In the genomic region with DNA sequence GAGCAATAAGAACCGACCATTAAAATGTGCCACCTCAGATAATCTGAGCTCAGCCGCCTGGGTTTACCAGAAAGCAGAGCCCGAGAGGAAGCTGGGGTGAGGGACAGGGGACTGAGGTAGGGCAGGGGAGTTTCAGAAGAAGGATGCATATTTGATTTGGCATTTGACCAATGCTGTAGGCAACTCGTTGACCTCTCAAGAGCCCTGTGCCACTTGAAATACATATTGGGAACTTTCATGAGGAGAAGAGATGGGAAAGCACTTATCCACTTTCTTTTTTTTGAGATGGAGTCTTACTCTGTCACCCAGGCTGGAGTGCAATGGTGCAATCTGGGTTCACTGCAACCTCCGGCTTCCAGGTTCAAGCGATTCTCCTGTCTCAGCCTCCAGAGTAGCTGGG, we compare ENCODE assay signal across 28 cellular contexts.
"Had no signal": no experiment of that assay in that cellular context is flagged by ENCODE, and none has a peak within 500 bp of the region (broad histone marks: within the 10 kb centered on the region; RNA-seq: fewer than 3 reads in every experiment).

No MANE protein-coding gene starts in this region.

- H3K4me3 ChIP-seq: ascending aorta, body of pancreas, coronary artery, MG63 had no signal

- H3K27me3 ChIP-seq: ascending aorta, body of pancreas, MG63 had no signal

- H3K36me3 Mint-ChIP-seq: activated CD8-positive, alpha-beta memory T cell treated with anti-CD3 and anti-CD28 coated beads, Interleukin-2, amount 10 ng/mL, durations not matched to agents 7 days and 5 days; activated naive CD4-positive, alpha-beta T cell treated with anti-CD3 and anti-CD28 coated beads, Interleukin-2, amount 50 U/mL, for 72 hours had no signal

- DNase-seq: activated CD4-positive, alpha-beta T cell treated with anti-CD3 and anti-CD28 coated beads for 4 hours; activated CD8-positive, alpha-beta memory T cell treated with anti-CD3 and anti-CD28 coated beads, Interleukin-2, amount 10 ng/mL, durations not matched to agents 7 days and 5 days; activated CD8-positive, alpha-beta T cell treated with anti-CD3 and anti-CD28 coated beads, Interleukin-2, amount 10 ng/mL, durations not matched to agents 7 days and 5 days; activated effector memory CD4-positive, alpha-beta T cell treated with Interleukin-2 at 50 U/mL for 16 hours; activated naive CD4-positive, alpha-beta T cell; activated naive CD8-positive, alpha-beta T cell treated with anti-CD3 and anti-CD28 coated beads, Interleukin-2, amount 50 U/mL, for 24 hours; activated T-cell treated with anti-CD3 and anti-CD28 coated beads, Interleukin-2, amount 50 U/mL, for 24 hours; amniotic stem cell; body of pancreas; central memory CD4-positive, alpha-beta T cell; MG63; MV-4-11; NCI-H1092 treated with DMSO at 0.1 percent for 48 hours; NCI-H1417 treated with DMSO at 0.1 percent for 48 hours; NCI-H1694; NCI-H2029; NCI-H2107; NCI-H446; NCI-H774; SHP77 treated with DMSO at 0.1 percent for 48 hours had no signal

- H3K36me3 ChIP-seq: ascending aorta, MG63 had no signal

- H3K4me3 Mint-ChIP-seq: activated CD8-positive, alpha-beta memory T cell treated with anti-CD3 and anti-CD28 coated beads, Interleukin-2, amount 10 ng/mL, durations not matched to agents 7 days and 5 days; activated CD8-positive, alpha-beta T cell treated with anti-CD3 and anti-CD28 coated beads, Interleukin-2, amount 10 ng/mL, durations not matched to agents 7 days and 5 days; activated naive CD8-positive, alpha-beta T cell treated with anti-CD3 and anti-CD28 coated beads, Interleukin-2, amount 50 U/mL, for 24 hours; activated T-cell treated with anti-CD3 and anti-CD28 coated beads, Interleukin-2, amount 50 U/mL, for 24 hours; activated T-helper 1 cell treated with anti-CD3 and anti-CD28 coated beads, Interleukin-12 subunit alpha, Interleukin-12 subunit beta, Interleukin-2, Interleukin-4 antibody, amounts not matched to agents 30 ng/mL and 10 ng/mL and 1 ng/mL, durations not matched to agents 14 hours and 24 hours and 36 hours; T-helper 1 cell treated with Interleukin-12 subunit alpha and Interleukin-12 subunit beta and Interleukin-4 antibody, amounts not matched to agents 30 μg/mL and 1 μg/mL, for 36 hours had no signal

- ATAC-seq: activated CD4-positive, CD25-positive, alpha-beta regulatory T cell treated with anti-CD3 and anti-CD28 coated beads, Interleukin-2, amount 50 U/mL, for 24 hours; activated CD8-positive, alpha-beta memory T cell treated with anti-CD3 and anti-CD28 coated beads, Interleukin-2, amount 10 ng/mL, durations not matched to agents 7 days and 5 days; activated CD8-positive, alpha-beta T cell treated with anti-CD3 and anti-CD28 coated beads, Interleukin-2, amount 10 ng/mL, durations not matched to agents 7 days and 5 days; activated naive CD4-positive, alpha-beta T cell treated with anti-CD3 and anti-CD28 coated beads, Interleukin-2, amount 50 U/mL, for 72 hours; activated naive CD8-positive, alpha-beta T cell treated with anti-CD3 and anti-CD28 coated beads, Interleukin-2, amount 50 U/mL, for 24 hours; body of pancreas had no signal

- H3K9me3 Mint-ChIP-seq: activated naive CD4-positive, alpha-beta T cell treated with anti-CD3 and anti-CD28 coated beads, Interleukin-2, amount 50 U/mL, for 72 hours; activated naive CD8-positive, alpha-beta T cell treated with anti-CD3 and anti-CD28 coated beads, Interleukin-2, amount 50 U/mL, for 24 hours; activated T-cell treated with anti-CD3 and anti-CD28 coated beads, Interleukin-2, amount 50 U/mL, for 24 hours; activated T-helper 1 cell treated with anti-CD3 and anti-CD28 coated beads, Interleukin-12 subunit alpha, Interleukin-12 subunit beta, Interleukin-2, Interleukin-4 antibody, amounts not matched to agents 30 ng/mL and 10 ng/mL and 1 ng/mL, durations not matched to agents 14 hours and 24 hours and 36 hours; T-helper 1 cell treated with Interleukin-12 subunit alpha and Interleukin-12 subunit beta and Interleukin-4 antibody, amounts not matched to agents 30 μg/mL and 1 μg/mL, for 36 hours had no signal

- H3K27ac ChIP-seq: ascending aorta, body of pancreas, coronary artery had no signal

- FAIRE-seq: bronchial epithelial cell, RCC 7860 had no signal

- H3K4me1 Mint-ChIP-seq: activated CD8-positive, alpha-beta memory T cell treated with anti-CD3 and anti-CD28 coated beads, Interleukin-2, amount 10 ng/mL, durations not matched to agents 7 days and 5 days; activated naive CD8-positive, alpha-beta T cell treated with anti-CD3 and anti-CD28 coated beads, Interleukin-2, amount 50 U/mL, for 24 hours had no signal

- H3K4me1 ChIP-seq: body of pancreas had no signal

- H3K9me3 ChIP-seq: ascending aorta, body of pancreas, MG63 had no signal

- H3K27ac Mint-ChIP-seq: activated CD8-positive, alpha-beta memory T cell treated with anti-CD3 and anti-CD28 coated beads, Interleukin-2, amount 10 ng/mL, durations not matched to agents 7 days and 5 days; activated CD8-positive, alpha-beta T cell treated with anti-CD3 and anti-CD28 coated beads, Interleukin-2, amount 10 ng/mL, durations not matched to agents 7 days and 5 days; activated naive CD4-positive, alpha-beta T cell treated with anti-CD3 and anti-CD28 coated beads, Interleukin-2, amount 50 U/mL, for 72 hours; activated naive CD8-positive, alpha-beta T cell treated with anti-CD3 and anti-CD28 coated beads, Interleukin-2, amount 50 U/mL, for 24 hours; activated T-cell treated with anti-CD3 and anti-CD28 coated beads, Interleukin-2, amount 50 U/mL, for 24 hours; activated T-helper 1 cell treated with anti-CD3 and anti-CD28 coated beads, Interleukin-12 subunit alpha, Interleukin-12 subunit beta, Interleukin-2, Interleukin-4 antibody, amounts not matched to agents 30 ng/mL and 10 ng/mL and 1 ng/mL, durations not matched to agents 14 hours and 24 hours and 36 hours; T-helper 1 cell treated with Interleukin-12 subunit alpha and Interleukin-12 subunit beta and Interleukin-4 antibody, amounts not matched to agents 30 μg/mL and 1 μg/mL, for 36 hours had no signal
